8 cellular contexts compared by ENCODE assay signal in the genomic region with DNA sequence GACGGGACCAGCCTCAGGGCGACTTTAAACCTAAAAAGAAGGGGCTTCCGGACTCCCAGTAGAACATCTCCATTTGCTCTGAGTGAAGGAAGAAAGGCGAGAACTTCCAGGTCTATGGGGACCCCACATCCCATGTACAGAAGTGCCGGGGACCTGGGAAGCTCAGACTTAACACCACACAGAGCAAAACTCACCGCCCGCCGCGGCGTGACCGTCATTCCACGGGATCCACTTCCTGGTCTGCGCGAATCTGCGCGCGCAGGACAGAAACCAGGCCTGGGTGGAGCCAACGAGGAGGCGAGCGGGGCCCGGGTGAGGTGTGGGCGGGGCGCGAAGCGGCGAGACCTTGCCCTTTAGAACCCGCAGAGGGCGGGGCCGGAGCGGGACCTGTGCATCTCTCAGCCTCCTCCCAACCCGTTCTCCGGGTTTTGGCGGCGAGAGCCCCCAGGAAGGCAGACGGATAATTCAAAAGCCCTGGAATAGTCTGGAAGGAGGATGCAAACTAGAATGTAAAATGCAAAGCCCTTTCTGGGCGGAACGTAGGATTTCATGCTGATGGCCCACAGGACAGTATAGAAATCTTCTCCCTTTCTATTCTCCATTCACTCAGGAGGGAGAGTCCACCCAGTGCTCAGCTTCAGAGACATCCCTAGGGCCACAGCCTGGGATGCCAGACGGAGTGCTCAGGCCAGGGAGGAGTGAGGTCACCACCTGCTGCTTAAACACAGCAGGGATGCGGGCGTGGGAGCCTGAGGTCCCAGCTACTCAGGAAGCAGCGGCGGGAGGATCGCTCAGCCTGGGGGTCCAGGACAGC. TPM values are rescaled to one million over a fixed set of nuclear protein-coding genes. Genes with fewer than 3 reads are reported as not detected.
DNase-seq lines count a peak whose midpoint lies in the region; ATAC-seq and TF ChIP-seq lines count a peak whose summit lies in the region.
"Not testable (repeated sequence)": the region's sequence is repeated elsewhere in the genome, so short reads cannot be mapped to it uniquely, and the experiment has no call there.

A gene (minus strand): TSS at position 242 of the 814 bp plus-strand sequence. CDS start 3,347 bp downstream, outside the sequence.

- peak within 1 kb of the TSS; percentile 79 for H3K9ac ChIP-seq in endodermal cell (ENCODE audit: extremely low read depth, low read length, poor library complexity, severe bottlenecking)

- H3K27me3 Mint-ChIP-seq in CD8-positive, alpha-beta memory T cell; endodermal cell (ENCODE audit: insufficient read depth); memory B cell: not testable (repeated sequence)

- H3K9me3 ChIP-seq in CD8-positive, alpha-beta memory T cell (ENCODE audit: low read length); endodermal cell (ENCODE audit: control insufficient read depth, low read length): not testable (repeated sequence)

- H3K36me3 Mint-ChIP-seq in CD8-positive, alpha-beta memory T cell, result peaks cover 9 to 33% (median 21%) of the 10 kb centered on the region in 3 donors
- peaks cover 24% of the 10 kb centered on the region for H3K36me3 Mint-ChIP-seq in endodermal cell (ENCODE audit: low read depth)
- H3K36me3 Mint-ChIP-seq in memory B cell, result peaks cover 15% of the 10 kb centered on the region

- CTCF ChIA-PET in CD8-positive, alpha-beta memory T cell (lab: Charles Lee), result not testable (repeated sequence)

- H3K27ac Mint-ChIP-seq in CD8-positive, alpha-beta memory T cell, result peak within 1 kb of the TSS; percentile 41 to 97 (median 94)
- peak within 1 kb of the TSS; percentile 93 for H3K27ac Mint-ChIP-seq in endodermal cell
- H3K27ac Mint-ChIP-seq in memory B cell, result peak within 1 kb of the TSS; percentile 86

- H3K4me3 Mint-ChIP-seq in CD8-positive, alpha-beta memory T cell, result peak within 1 kb of the TSS; percentile 92 to 97 (median 94)
- peak within 1 kb of the TSS; percentile 96 for H3K4me3 Mint-ChIP-seq in endodermal cell
- peak within 1 kb of the TSS; percentile 97 for H3K4me3 Mint-ChIP-seq in memory B cell

- peak; percentile 9 for TF ChIP-seq CTCF in endodermal cell (conservative IDR thresholded peaks at IDR 0.05)

- not testable (repeated sequence) for H3K9me3 Mint-ChIP-seq in CD8-positive, alpha-beta memory T cell; endodermal cell; memory B cell

- H3K4me1 Mint-ChIP-seq in CD8-positive, alpha-beta memory T cell, result peaks cover 26 to 40% (median 40%) of the 10 kb centered on the region in 3 donors
- peaks cover 27% of the 10 kb centered on the region for H3K4me1 Mint-ChIP-seq in endodermal cell
- not testable (repeated sequence) for H3K4me1 Mint-ChIP-seq in memory B cell

- not testable (repeated sequence) for H3K4me1 ChIP-seq in CD8-positive, alpha-beta memory T cell (ENCODE audit: insufficient read depth, low read length); endodermal cell (ENCODE audit: control insufficient read depth, insufficient read depth, low read length)

- POLR2A ChIA-PET in CD8-positive, alpha-beta memory T cell (lab: Charles Lee), result not testable (repeated sequence)

- DNase-seq in CD8-positive, alpha-beta memory T cell, result peak; percentile 63 to 83 (median 74)
- DNase-seq in NOMO-1 treated with DMSO at 0.1 percent for 48 hours (lab: John Stamatoyannopoulos, UW; ENCODE audit: unreplicated experiment) (peak; percentile 55), endodermal cell (peak; percentile 91), memory B cell (ENCODE audit: low spot score in 2 of 2) (peak; percentile 54 to 59)
- peak; percentile 23 for DNase-seq in activated CD8-positive, alpha-beta memory T cell treated with anti-CD3 and anti-CD28 coated beads, Interleukin-2, amount 50 U/mL, for 24 hours (ENCODE audit: extremely low read depth)
- DNase-seq in stimulated activated CD4-positive, alpha-beta T cell treated with anti-CD3 and anti-CD28 coated beads, TNF-alpha, amount 100 ng/mL, for 4 hours (ENCODE audit: low read depth in 3 of 3), result peak; percentile 40 to 56 (median 46)

- H3K4me3 ChIP-seq in CD8-positive, alpha-beta memory T cell (ENCODE audit: low read length), result peak within 1 kb of the TSS; percentile 87
- peak within 1 kb of the TSS; percentile 89 for H3K4me3 ChIP-seq in endodermal cell (ENCODE audit: low read length)

- ATAC-seq in GM19463 (IDR thresholded peaks at IDR 0.05; ENCODE audit: unreplicated experiment) (peak; percentile 98), HG03575 (IDR thresholded peaks at IDR 0.05; ENCODE audit: extremely low read depth, insufficient number of reproducible peaks, low FRiP score, unreplicated experiment) (peak; percentile 46), memory B cell (ENCODE audit: low read depth) (peak; percentile 98)

- 8 to 27% methylated on average over 3 to 38 of the region's 43 CpGs for WGBS in endodermal cell (ENCODE audit: insufficient coverage in 1 of 2, insufficient read length in 1 of 2), 2 experiments

- H3K27ac ChIP-seq in CD8-positive, alpha-beta memory T cell (ENCODE audit: low read depth, low read length), result peak within 1 kb of the TSS; percentile 59
- not testable (repeated sequence) for H3K27ac ChIP-seq in endodermal cell (ENCODE audit: low read depth, low read length)

- H3K36me3 ChIP-seq in CD8-positive, alpha-beta memory T cell (ENCODE audit: insufficient read depth, low read length), result not testable (repeated sequence)
- H3K36me3 ChIP-seq in endodermal cell (ENCODE audit: control insufficient read depth, insufficient read depth, low read length), result peaks cover 17% of the 10 kb centered on the region

- not testable (repeated sequence) for H3K27me3 ChIP-seq in CD8-positive, alpha-beta memory T cell (ENCODE audit: insufficient read depth, low read length, poor library complexity, severe bottlenecking); endodermal cell (ENCODE audit: control insufficient read depth, insufficient read depth, low read length, poor library complexity, severe bottlenecking)

RNA-seq across cellular contexts. Expression of the gene that starts here (rescaled TPM):
- 10 to 100 TPM; 14.7 to 15.8 TPM for total RNA-seq in CD8-positive, alpha-beta memory T cell
- 26.5 TPM for polyA plus RNA-seq in CD8-positive, alpha-beta memory T cell
- total RNA-seq in endodermal cell, result 10 to 100 TPM; 46.2 to 50.0 TPM
- 20.4 TPM for polyA plus RNA-seq in endodermal cell (2013, experiment 1 of 2)
- 21.4 TPM for polyA plus RNA-seq in endodermal cell (2013, experiment 2 of 2)

Comparison
In these comparisons a context has a peak if more than half of its experiments do, and no peak if none do; other contexts are left out.
1. DNase-seq: peak in every context shown above with its lines; median percentile 91 in endodermal cell; 74 in CD8-positive, alpha-beta memory T cell; 56 in memory B cell; 55 in NOMO-1 treated with DMSO at 0.1 percent for 48 hours; 46 in stimulated activated CD4-positive, alpha-beta T cell treated with anti-CD3 and anti-CD28 coated beads, TNF-alpha, amount 100 ng/mL, for 4 hours; 23 in activated CD8-positive, alpha-beta memory T cell treated with anti-CD3 and anti-CD28 coated beads, Interleukin-2, amount 50 U/mL, for 24 hours.
2. ATAC-seq: peak in every context shown above with its lines; median percentile 98 in GM19463; 98 in memory B cell; 46 in HG03575.